8 cellular contexts compared by ENCODE assay signal in the genomic region with DNA sequence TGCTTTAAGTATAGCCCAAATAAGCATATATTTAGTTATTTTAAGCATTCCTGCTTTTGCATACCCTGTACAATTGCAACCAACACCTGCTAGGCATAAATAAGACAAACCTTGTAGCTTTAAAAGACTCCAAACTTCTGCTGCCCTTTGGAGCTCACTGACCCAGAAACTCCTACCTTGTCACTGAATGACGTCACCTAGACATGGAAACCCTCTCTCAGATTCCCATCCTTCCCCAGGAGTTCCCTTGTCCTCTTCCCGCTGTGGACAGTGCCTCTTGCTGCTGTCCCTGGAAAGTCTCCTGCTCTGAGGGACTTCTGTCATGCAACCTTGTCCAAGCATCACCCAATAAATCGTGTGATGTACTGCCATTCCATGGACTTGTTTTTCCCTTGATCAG.
"Had no signal": no experiment of that assay in that cellular context is flagged by ENCODE, and none has a peak within 500 bp of the region (broad histone marks: within the 10 kb centered on the region; RNA-seq: fewer than 3 reads in every experiment).

No MANE protein-coding gene starts in this region.

- DNase-seq: GDM1, GF-D8 had no signal

- ATAC-seq: GM12878 had no signal

- FAIRE-seq: G401.6, GM12878, GM12891, GM12892, GM18507, GM19239 had no signal

- H3K4me3 ChIP-seq: GM12878 had no signal
